ENCODE assay signal across 15 cellular contexts in genomic region chr21:31688603-31689368, GRCh38. TPM values are rescaled to one million over a fixed set of nuclear protein-coding genes. Genes with fewer than 3 reads are reported as not detected.
DNase-seq lines count a peak whose midpoint lies in the region; ATAC-seq and TF ChIP-seq lines count a peak whose summit lies in the region.
"Had no signal": no experiment of that assay in that cellular context is flagged by ENCODE, and none has a peak within 500 bp of the region (broad histone marks: within the 10 kb centered on the region; RNA-seq: fewer than 3 reads in every experiment).

No MANE protein-coding gene starts in this region.

- H3K27ac Mint-ChIP-seq in activated naive CD4-positive, alpha-beta T cell treated with anti-CD3 and anti-CD28 coated beads for 36 hours = peak overlapping the region; percentile 8
- no peak overlapping the region for H3K27ac Mint-ChIP-seq in activated naive CD4-positive, alpha-beta T cell treated with anti-CD3 and anti-CD28 coated beads, Interleukin-2, amount 50 U/mL, for 72 hours
- H3K27ac Mint-ChIP-seq in chondrocyte (ENCODE audit: unreplicated experiment) = peak overlapping the region; percentile 63
- H3K27ac Mint-ChIP-seq: CD4-positive, alpha-beta T cell; H9 had no signal

- H3K27me3 Mint-ChIP-seq in activated naive CD4-positive, alpha-beta T cell treated with anti-CD3 and anti-CD28 coated beads for 36 hours (ENCODE audit: low read depth) = no peaks in the 10 kb centered on the region
- no peaks in the 10 kb centered on the region for H3K27me3 Mint-ChIP-seq in chondrocyte (ENCODE audit: low read depth)
- H3K27me3 Mint-ChIP-seq: CD4-positive, alpha-beta T cell had no signal

- DNase-seq in activated naive CD4-positive, alpha-beta T cell treated with anti-CD3 and anti-CD28 coated beads for 36 hours = no peak
- DNase-seq in activated naive CD4-positive, alpha-beta T cell treated with anti-CD3 and anti-CD28 coated beads, Interleukin-2, amount 50 U/mL, for 72 hours (ENCODE audit: low spot score in 2 of 2) = no peak
- DNase-seq in EH (ENCODE audit: low read depth) (peak; percentile 10), chondrocyte (ENCODE audit: low spot score) (no peak), iris pigment epithelial cell (ENCODE audit: low read depth) (peak; percentile 75), GM13977 (ENCODE audit: low spot score) (no peak), NCI-H2029 (lab: John Stamatoyannopoulos, UW) (no peak)
- DNase-seq: AML-193; Caco-2; CD4-positive, alpha-beta T cell; DMS79; GF-D8; H9 had no signal

- in situ Hi-C loops in GM13977 (cut with MboI; ENCODE audit: low pct_unique_long_range_greater_than_20kb, low sequenced_read_pairs, unreplicated experiment) = no loop called here

- TF ChIP-seq CTCF in chondrocyte (IDR thresholded peaks at IDR 0.05) (no peak), GM13977 (IDR thresholded peaks at IDR 0.05; ENCODE audit: extremely low read depth, insufficient read depth, missing control alignments) (no peak)

- H3K4me1 Mint-ChIP-seq in activated naive CD4-positive, alpha-beta T cell treated with anti-CD3 and anti-CD28 coated beads for 36 hours (ENCODE audit: low read depth) = no peaks in the 10 kb centered on the region
- peaks cover 4% of the 10 kb centered on the region for H3K4me1 Mint-ChIP-seq in chondrocyte (ENCODE audit: low read depth)
- H3K4me1 Mint-ChIP-seq: H9 had no signal

- intact Hi-C loops in activated naive CD4-positive, alpha-beta T cell treated with anti-CD3 and anti-CD28 coated beads for 36 hours (cut with micrococcal nuclease) = no loop called here

- ATAC-seq in activated naive CD4-positive, alpha-beta T cell treated with anti-CD3 and anti-CD28 coated beads, Interleukin-2, amount 50 U/mL, for 72 hours = no peak
- no peak for ATAC-seq in HG03565 (IDR thresholded peaks at IDR 0.05; ENCODE audit: unreplicated experiment)
- ATAC-seq: A549 had no signal

- peaks cover 35% of the 10 kb centered on the region for H3K36me3 Mint-ChIP-seq in activated naive CD4-positive, alpha-beta T cell treated with anti-CD3 and anti-CD28 coated beads for 36 hours (ENCODE audit: low read depth)
- H3K36me3 Mint-ChIP-seq in activated naive CD4-positive, alpha-beta T cell treated with anti-CD3 and anti-CD28 coated beads, Interleukin-2, amount 50 U/mL, for 72 hours = peaks cover 5 to 27% of the 10 kb centered on the region in 2 donors
- peaks cover 37% of the 10 kb centered on the region for H3K36me3 Mint-ChIP-seq in chondrocyte (ENCODE audit: low read depth)

- H3K4me3 Mint-ChIP-seq in activated naive CD4-positive, alpha-beta T cell treated with anti-CD3 and anti-CD28 coated beads for 36 hours = no peak overlapping the region
- no peak overlapping the region for H3K4me3 Mint-ChIP-seq in chondrocyte (ENCODE audit: unreplicated experiment)
- H3K4me3 Mint-ChIP-seq: CD4-positive, alpha-beta T cell; H9 had no signal

- CTCF ChIA-PET in activated naive CD4-positive, alpha-beta T cell treated with anti-CD3 and anti-CD28 coated beads for 36 hours (lab: Charles Lee) = no interaction called here

- H3K9me3 Mint-ChIP-seq in activated naive CD4-positive, alpha-beta T cell treated with anti-CD3 and anti-CD28 coated beads for 36 hours = no peaks in the 10 kb centered on the region
- no peaks in the 10 kb centered on the region for H3K9me3 Mint-ChIP-seq in activated naive CD4-positive, alpha-beta T cell treated with anti-CD3 and anti-CD28 coated beads, Interleukin-2, amount 50 U/mL, for 72 hours
- no peaks in the 10 kb centered on the region for H3K9me3 Mint-ChIP-seq in chondrocyte (ENCODE audit: low read depth)
- H3K9me3 Mint-ChIP-seq: CD4-positive, alpha-beta T cell; H9 had no signal

RNA-seq across cellular contexts. Expression of gene SOD1, which starts 29.3 kb away (rescaled TPM):
- total RNA-seq in activated naive CD4-positive, alpha-beta T cell treated with anti-CD3 and anti-CD28 coated beads for 36 hours = 100 to 1,000 TPM; 281 to 297 TPM
- 100 to 1,000 TPM; 193 to 270 TPM for total RNA-seq in activated naive CD4-positive, alpha-beta T cell treated with anti-CD3 and anti-CD28 coated beads, Interleukin-2, amount 50 U/mL, for 72 hours
- 179 to 238 TPM (median 188 TPM) in 3 replicates for total RNA-seq in chondrocyte

RNA-seq across cellular contexts. Expression of gene SCAF4, which starts 43.1 kb away (rescaled TPM):
- total RNA-seq in activated naive CD4-positive, alpha-beta T cell treated with anti-CD3 and anti-CD28 coated beads for 36 hours = 10 to 100 TPM; 39.6 to 40.5 TPM
- total RNA-seq in activated naive CD4-positive, alpha-beta T cell treated with anti-CD3 and anti-CD28 coated beads, Interleukin-2, amount 50 U/mL, for 72 hours = 10 to 100 TPM; 41.9 to 43.9 TPM
- 22.0 to 28.0 TPM (median 23.1 TPM) in 3 replicates for total RNA-seq in chondrocyte

Comparison
In these comparisons a context has a peak if more than half of its experiments do, and no peak if none do; other contexts are left out.
1. H3K27ac Mint-ChIP-seq: peak in activated naive CD4-positive, alpha-beta T cell treated with anti-CD3 and anti-CD28 coated beads for 36 hours (single experiment) and chondrocyte (single experiment); none in activated naive CD4-positive, alpha-beta T cell treated with anti-CD3 and anti-CD28 coated beads, Interleukin-2, amount 50 U/mL, for 72 hours (0 of 2).
2. DNase-seq: peak in EH (single experiment) and iris pigment epithelial cell (single experiment); none in activated naive CD4-positive, alpha-beta T cell treated with anti-CD3 and anti-CD28 coated beads for 36 hours (single experiment), activated naive CD4-positive, alpha-beta T cell treated with anti-CD3 and anti-CD28 coated beads, Interleukin-2, amount 50 U/mL, for 72 hours (0 of 2), chondrocyte (single experiment), GM13977 (single experiment) and NCI-H2029 (single experiment).